Comparison of ENCODE assay signal across 27 cellular contexts in the genomic region with DNA sequence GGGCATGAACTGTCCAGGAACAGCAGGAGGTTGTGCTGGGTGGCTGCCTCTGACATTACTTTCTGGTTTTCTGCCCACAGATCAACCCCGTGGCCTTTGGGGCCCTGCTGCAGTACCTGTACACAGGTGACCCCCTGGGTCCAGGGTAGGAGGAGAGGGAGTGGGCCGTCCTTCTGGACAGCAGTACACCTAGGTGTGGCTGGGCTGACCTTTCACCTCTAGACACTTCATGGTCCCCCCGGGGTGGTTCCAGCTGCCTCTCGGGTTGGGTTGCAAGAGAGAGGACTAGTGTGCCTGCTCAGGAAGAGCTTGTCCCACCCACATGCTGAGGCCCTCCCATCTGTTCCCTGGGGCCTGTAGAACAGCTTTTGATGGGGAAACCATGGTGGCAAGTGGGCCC. TPM values are rescaled to one million over a fixed set of nuclear protein-coding genes. Genes with fewer than 3 reads are reported as not detected.
A peak's percentile ranks its signal among the peaks of the same experiment; 100 is the strongest.
DNase-seq lines count a peak whose midpoint lies in the region; ATAC-seq and TF ChIP-seq lines count a peak whose summit lies in the region.
"Had no signal": no experiment of that assay in that cellular context is flagged by ENCODE, and none has a peak within 500 bp of the region (broad histone marks: within the 10 kb centered on the region; RNA-seq: fewer than 3 reads in every experiment).

No MANE protein-coding gene starts in this region.

- H3K27ac ChIP-seq in right atrium auricular region (no peak overlapping the region), tibial artery (peak overlapping the region in 1 of 2 donors; percentile 12)
- H3K27ac ChIP-seq: brain microvascular endothelial cell, C4-2B, esophagus muscularis mucosa, vagina had no signal

- H3K36me3 ChIP-seq in right atrium auricular region (peaks cover 26% of the 10 kb centered on the region), mucosa of descending colon (ENCODE audit: low read depth) (no peaks in the 10 kb centered on the region), tibial artery (peaks cover 36 to 67% (median 45%) of the 10 kb centered on the region in 3 donors)
- H3K36me3 ChIP-seq: brain microvascular endothelial cell had no signal

- H3K4me1 ChIP-seq in right atrium auricular region: peaks cover 0 to 38% of the 10 kb centered on the region in 2 donors
- H3K4me1 ChIP-seq in mucosa of descending colon (ENCODE audit: low read depth): peaks cover 9% of the 10 kb centered on the region
- peaks cover 12 to 40% (median 31%) of the 10 kb centered on the region in 4 donors for H3K4me1 ChIP-seq in tibial artery

- H3K27me3 ChIP-seq in right atrium auricular region (no peaks in the 10 kb centered on the region), tibial artery (no peaks in the 10 kb centered on the region)
- H3K27me3 ChIP-seq: brain microvascular endothelial cell, esophagus muscularis mucosa, left lung, vagina had no signal

- ATAC-seq in Right ventricle myocardium superior (ENCODE audit: poor library complexity): no peak
- no peak for ATAC-seq in mucosa of descending colon
- no peak for ATAC-seq in left colon
- ATAC-seq: GM12878; left lung; naive thymus-derived CD8-positive, alpha-beta T cell; SK-N-SH treated with all-trans-retinoic acid at 6 μM for 48 hours had no signal

- TF ChIP-seq CTCF in right atrium auricular region (IDR thresholded peaks at IDR 0.05) (no peak), mucosa of descending colon (IDR thresholded peaks at IDR 0.05) (no peak), tibial artery (IDR thresholded peaks at IDR 0.05) (no peak)

- intact Hi-C loops in Right ventricle myocardium superior (cut with DNase I) (no loop called here), mucosa of descending colon (cut with DNase I, micrococcal nuclease) (no loop called here), tibial artery (cut with DNase I; ENCODE audit: low total_unique reads) (no loop called here), left colon (cut with DNase I, micrococcal nuclease) (loop anchor here in 1 of 2 donors (10.0 kb wide), 1 partner anchor 148 kb away; a partner anchor contains a TSS)

- H3K9me3 ChIP-seq in right atrium auricular region: no peaks in the 10 kb centered on the region
- H3K9me3 ChIP-seq in mucosa of descending colon: no peaks in the 10 kb centered on the region
- H3K9me3 ChIP-seq in tibial artery: no peaks in the 10 kb centered on the region
- H3K9me3 ChIP-seq: esophagus muscularis mucosa, left lung, vagina had no signal

- H3K4me3 ChIP-seq in right atrium auricular region (no peak overlapping the region), mucosa of descending colon (no peak overlapping the region), tibial artery (no peak overlapping the region)
- H3K4me3 ChIP-seq: esophagus muscularis mucosa, GM12878, left lung, vagina had no signal

- DNase-seq in Right ventricle myocardium superior: peak; percentile 32
- no peak for DNase-seq in right atrium auricular region (ENCODE audit: low spot score)
- DNase-seq in NCI-H524 treated with DMSO at 0.1 percent for 48 hours (lab: John Stamatoyannopoulos, UW): peak; percentile 14
- DNase-seq in mucosa of descending colon: peak; percentile 2 to 33 (median 18)
- DNase-seq in tibial artery: peak; percentile 16 to 54
- DNase-seq in NCI-H1105 (lab: John Stamatoyannopoulos, UW): no peak
- no peak for DNase-seq in left colon
- no peak for DNase-seq in NCI-H1417 treated with DMSO at 0.1 percent for 48 hours (lab: John Stamatoyannopoulos, UW)
- DNase-seq: ACHN; activated CD4-positive, alpha-beta T cell treated with anti-CD3 and anti-CD28 coated beads, Interleukin-2, amount 50 U/mL, for 4 hours; activated CD8-positive, alpha-beta memory T cell treated with anti-CD3 and anti-CD28 coated beads, Interleukin-2, amount 50 U/mL, for 48 hours; brain microvascular endothelial cell; Calu3; foreskin melanocyte; NCI-H1048; NCI-H1930; NCI-H226; NCI-H748 treated with DMSO at 0.1 percent for 48 hours; RPMI8226; T-helper 2 cell had no signal

RNA-seq across cellular contexts. Expression of a gene that starts 3.7 kb away (rescaled TPM):
- total RNA-seq in Right ventricle myocardium superior: 33.0 TPM
- 10 to 100 TPM; 14.9 to 16.9 TPM for total RNA-seq in right atrium auricular region
- total RNA-seq in mucosa of descending colon: 10 to 100 TPM; 19.9 to 48.7 (median 33.7) TPM
- 10 to 100 TPM; 15.2 to 28.6 TPM for total RNA-seq in left colon

RNA-seq across cellular contexts. Expression of a gene that starts 47.5 kb away (rescaled TPM):
- total RNA-seq in Right ventricle myocardium superior: 0.94 TPM
- 1 to 10 TPM; 1.9 to 2.9 TPM for total RNA-seq in right atrium auricular region
- total RNA-seq in mucosa of descending colon: 10 to 100 TPM in 2 of 3 donors, 1 to 10 TPM in 1; 5.4 to 18.5 (median 16.2) TPM
- 10 to 100 TPM; 12.6 to 20.8 TPM for total RNA-seq in left colon

Comparison
In these comparisons a context has a peak if more than half of its experiments do, and no peak if none do; other contexts are left out.
1. DNase-seq: peak in Right ventricle myocardium superior (single experiment), NCI-H524 treated with DMSO at 0.1 percent for 48 hours (single experiment), mucosa of descending colon (3 of 3) and tibial artery (2 of 2); none in right atrium auricular region (single experiment), NCI-H1105 (single experiment), left colon (0 of 2) and NCI-H1417 treated with DMSO at 0.1 percent for 48 hours (single experiment).